ENCODE assay signal across 1 cellular context in the genomic region with DNA sequence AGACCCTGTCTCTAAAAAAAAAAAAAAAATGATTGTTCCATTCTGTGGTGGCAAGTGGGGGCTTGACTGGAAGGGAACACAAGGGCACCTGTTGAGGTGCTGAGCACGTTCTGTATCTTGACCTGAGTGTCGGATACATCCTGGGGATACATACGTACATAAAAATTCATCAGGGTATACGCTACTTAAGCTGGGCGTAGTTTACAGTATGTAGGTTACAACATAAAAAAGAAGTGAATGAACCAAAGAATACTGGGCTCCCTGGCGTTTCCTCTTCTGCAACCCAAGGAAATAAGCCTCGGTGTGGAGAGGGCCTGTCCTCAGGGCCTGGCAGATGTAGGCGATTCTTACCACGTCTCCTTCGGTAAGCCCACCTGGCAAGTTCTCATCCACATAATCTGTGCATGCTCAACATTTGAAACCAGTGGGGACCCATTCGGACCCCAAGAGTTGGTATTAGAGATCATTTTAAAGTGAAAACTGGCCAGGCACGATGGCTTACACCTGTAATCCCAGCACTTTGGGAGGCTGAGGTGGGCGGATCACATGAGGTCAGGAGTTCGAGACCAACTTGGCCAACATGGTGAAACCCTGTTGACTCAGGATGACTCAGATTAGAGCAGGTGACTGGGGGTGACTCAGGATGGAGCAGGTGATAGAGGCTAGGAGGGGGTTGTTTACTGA.
TF ChIP-seq lines count a peak whose summit lies in the region.

No MANE protein-coding gene starts in this region.

TF ChIP-seq in K562, 482 proteins besides CTCF, POLR2A, EP300 and RAD21 (continued from another document and continues in another):
- TF ChIP-seq, protein P1, sequence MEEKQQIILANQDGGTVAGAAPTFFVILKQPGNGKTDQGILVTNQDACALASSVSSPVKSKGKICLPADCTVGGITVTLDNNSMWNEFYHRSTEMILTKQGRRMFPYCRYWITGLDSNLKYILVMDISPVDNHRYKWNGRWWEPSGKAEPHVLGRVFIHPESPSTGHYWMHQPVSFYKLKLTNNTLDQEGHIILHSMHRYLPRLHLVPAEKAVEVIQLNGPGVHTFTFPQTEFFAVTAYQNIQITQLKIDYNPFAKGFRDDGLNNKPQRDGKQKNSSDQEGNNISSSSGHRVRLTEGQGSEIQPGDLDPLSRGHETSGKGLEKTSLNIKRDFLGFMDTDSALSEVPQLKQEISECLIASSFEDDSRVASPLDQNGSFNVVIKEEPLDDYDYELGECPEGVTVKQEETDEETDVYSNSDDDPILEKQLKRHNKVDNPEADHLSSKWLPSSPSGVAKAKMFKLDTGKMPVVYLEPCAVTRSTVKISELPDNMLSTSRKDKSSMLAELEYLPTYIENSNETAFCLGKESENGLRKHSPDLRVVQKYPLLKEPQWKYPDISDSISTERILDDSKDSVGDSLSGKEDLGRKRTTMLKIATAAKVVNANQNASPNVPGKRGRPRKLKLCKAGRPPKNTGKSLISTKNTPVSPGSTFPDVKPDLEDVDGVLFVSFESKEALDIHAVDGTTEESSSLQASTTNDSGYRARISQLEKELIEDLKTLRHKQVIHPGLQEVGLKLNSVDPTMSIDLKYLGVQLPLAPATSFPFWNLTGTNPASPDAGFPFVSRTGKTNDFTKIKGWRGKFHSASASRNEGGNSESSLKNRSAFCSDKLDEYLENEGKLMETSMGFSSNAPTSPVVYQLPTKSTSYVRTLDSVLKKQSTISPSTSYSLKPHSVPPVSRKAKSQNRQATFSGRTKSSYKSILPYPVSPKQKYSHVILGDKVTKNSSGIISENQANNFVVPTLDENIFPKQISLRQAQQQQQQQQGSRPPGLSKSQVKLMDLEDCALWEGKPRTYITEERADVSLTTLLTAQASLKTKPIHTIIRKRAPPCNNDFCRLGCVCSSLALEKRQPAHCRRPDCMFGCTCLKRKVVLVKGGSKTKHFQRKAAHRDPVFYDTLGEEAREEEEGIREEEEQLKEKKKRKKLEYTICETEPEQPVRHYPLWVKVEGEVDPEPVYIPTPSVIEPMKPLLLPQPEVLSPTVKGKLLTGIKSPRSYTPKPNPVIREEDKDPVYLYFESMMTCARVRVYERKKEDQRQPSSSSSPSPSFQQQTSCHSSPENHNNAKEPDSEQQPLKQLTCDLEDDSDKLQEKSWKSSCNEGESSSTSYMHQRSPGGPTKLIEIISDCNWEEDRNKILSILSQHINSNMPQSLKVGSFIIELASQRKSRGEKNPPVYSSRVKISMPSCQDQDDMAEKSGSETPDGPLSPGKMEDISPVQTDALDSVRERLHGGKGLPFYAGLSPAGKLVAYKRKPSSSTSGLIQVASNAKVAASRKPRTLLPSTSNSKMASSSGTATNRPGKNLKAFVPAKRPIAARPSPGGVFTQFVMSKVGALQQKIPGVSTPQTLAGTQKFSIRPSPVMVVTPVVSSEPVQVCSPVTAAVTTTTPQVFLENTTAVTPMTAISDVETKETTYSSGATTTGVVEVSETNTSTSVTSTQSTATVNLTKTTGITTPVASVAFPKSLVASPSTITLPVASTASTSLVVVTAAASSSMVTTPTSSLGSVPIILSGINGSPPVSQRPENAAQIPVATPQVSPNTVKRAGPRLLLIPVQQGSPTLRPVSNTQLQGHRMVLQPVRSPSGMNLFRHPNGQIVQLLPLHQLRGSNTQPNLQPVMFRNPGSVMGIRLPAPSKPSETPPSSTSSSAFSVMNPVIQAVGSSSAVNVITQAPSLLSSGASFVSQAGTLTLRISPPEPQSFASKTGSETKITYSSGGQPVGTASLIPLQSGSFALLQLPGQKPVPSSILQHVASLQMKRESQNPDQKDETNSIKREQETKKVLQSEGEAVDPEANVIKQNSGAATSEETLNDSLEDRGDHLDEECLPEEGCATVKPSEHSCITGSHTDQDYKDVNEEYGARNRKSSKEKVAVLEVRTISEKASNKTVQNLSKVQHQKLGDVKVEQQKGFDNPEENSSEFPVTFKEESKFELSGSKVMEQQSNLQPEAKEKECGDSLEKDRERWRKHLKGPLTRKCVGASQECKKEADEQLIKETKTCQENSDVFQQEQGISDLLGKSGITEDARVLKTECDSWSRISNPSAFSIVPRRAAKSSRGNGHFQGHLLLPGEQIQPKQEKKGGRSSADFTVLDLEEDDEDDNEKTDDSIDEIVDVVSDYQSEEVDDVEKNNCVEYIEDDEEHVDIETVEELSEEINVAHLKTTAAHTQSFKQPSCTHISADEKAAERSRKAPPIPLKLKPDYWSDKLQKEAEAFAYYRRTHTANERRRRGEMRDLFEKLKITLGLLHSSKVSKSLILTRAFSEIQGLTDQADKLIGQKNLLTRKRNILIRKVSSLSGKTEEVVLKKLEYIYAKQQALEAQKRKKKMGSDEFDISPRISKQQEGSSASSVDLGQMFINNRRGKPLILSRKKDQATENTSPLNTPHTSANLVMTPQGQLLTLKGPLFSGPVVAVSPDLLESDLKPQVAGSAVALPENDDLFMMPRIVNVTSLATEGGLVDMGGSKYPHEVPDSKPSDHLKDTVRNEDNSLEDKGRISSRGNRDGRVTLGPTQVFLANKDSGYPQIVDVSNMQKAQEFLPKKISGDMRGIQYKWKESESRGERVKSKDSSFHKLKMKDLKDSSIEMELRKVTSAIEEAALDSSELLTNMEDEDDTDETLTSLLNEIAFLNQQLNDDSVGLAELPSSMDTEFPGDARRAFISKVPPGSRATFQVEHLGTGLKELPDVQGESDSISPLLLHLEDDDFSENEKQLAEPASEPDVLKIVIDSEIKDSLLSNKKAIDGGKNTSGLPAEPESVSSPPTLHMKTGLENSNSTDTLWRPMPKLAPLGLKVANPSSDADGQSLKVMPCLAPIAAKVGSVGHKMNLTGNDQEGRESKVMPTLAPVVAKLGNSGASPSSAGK (IDR thresholded peaks at IDR 0.05), result no peak; the same call in 1 of the 2 replicates
- TF ChIP-seq ZBTB34 (CRISPR knock-in tag; IDR thresholded peaks at IDR 0.05), result no peak
- no peak for TF ChIP-seq ZNF77 (CRISPR knock-in tag; IDR thresholded peaks at IDR 0.05)
- TF ChIP-seq HMG20A (CRISPR knock-in tag; conservative IDR thresholded peaks at IDR 0.05), result no peak
- TF ChIP-seq PBX2 (CRISPR knock-in tag; IDR thresholded peaks at IDR 0.05; ENCODE audit: low read depth), result no peak
- no peak for TF ChIP-seq PBX2 (tag; conservative IDR thresholded peaks at IDR 0.05; ENCODE audit: low read depth)
- TF ChIP-seq TRIM25 (IDR thresholded peaks at IDR 0.05; ENCODE audit: borderline replicate concordance), result no peak
- no peak for TF ChIP-seq ZNF121 (CRISPR knock-in tag; conservative IDR thresholded peaks at IDR 0.05)
- TF ChIP-seq PYGO2 (tag; IDR thresholded peaks at IDR 0.05), result no peak
- no peak for TF ChIP-seq ZNF445 (CRISPR knock-in tag; IDR thresholded peaks at IDR 0.05; ENCODE audit: low read depth)
- TF ChIP-seq NCOA4 (IDR thresholded peaks at IDR 0.05; ENCODE audit: partially characterized antibody), result no peak
- TF ChIP-seq POLR2AphosphoS5 (IDR thresholded peaks at IDR 0.05; ENCODE audit: control insufficient read depth, insufficient read depth, low read depth, low read length), result no peak
- TF ChIP-seq ZNF282 (CRISPR knock-in tag; IDR thresholded peaks at IDR 0.05), result no peak
- TF ChIP-seq TAF15 (IDR thresholded peaks at IDR 0.05; ENCODE audit: low read depth, low read length), result no peak
- peak; percentile 89 for TF ChIP-seq ZNF584 (CRISPR knock-in tag; IDR thresholded peaks at IDR 0.05; ENCODE audit: low read depth)
- no peak for TF ChIP-seq ZFP36 (IDR thresholded peaks at IDR 0.05; ENCODE audit: low read depth, low read length, partially characterized antibody)
- peak; percentile 97 for TF ChIP-seq TOE1 (IDR thresholded peaks at IDR 0.05; ENCODE audit: borderline replicate concordance)
- no peak for TF ChIP-seq TOE1 (CRISPR knock-in tag; IDR thresholded peaks at IDR 0.05; ENCODE audit: borderline replicate concordance, low read depth)
- TF ChIP-seq, protein P2, sequence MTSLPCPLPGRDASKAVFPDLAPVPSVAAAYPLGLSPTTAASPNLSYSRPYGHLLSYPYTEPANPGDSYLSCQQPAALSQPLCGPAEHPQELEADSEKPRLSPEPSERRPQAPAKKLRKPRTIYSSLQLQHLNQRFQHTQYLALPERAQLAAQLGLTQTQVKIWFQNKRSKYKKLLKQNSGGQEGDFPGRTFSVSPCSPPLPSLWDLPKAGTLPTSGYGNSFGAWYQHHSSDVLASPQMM (CRISPR knock-in tag; IDR thresholded peaks at IDR 0.05), result no peak
- TF ChIP-seq TEAD2 (tag; IDR thresholded peaks at IDR 0.05), result no peak
- no peak for TF ChIP-seq CBFB (CRISPR knock-in tag; IDR thresholded peaks at IDR 0.05)
- no peak for TF ChIP-seq NFYB (IDR thresholded peaks at IDR 0.05; ENCODE audit: extremely low read depth, insufficient read length)
- TF ChIP-seq TEAD4 (IDR thresholded peaks at IDR 0.05; ENCODE audit: low read length), result no peak
- TF ChIP-seq TEAD4 (CRISPR knock-in tag; IDR thresholded peaks at IDR 0.05; ENCODE audit: borderline replicate concordance), result no peak
- 0 out of 2 replicates have a peak, but pooled peaks have one; percentile 42 for TF ChIP-seq LCOR (CRISPR knock-in tag; IDR thresholded peaks at IDR 0.05)
- no peak for TF ChIP-seq PHTF2 (CRISPR knock-in tag; IDR thresholded peaks at IDR 0.05)
- TF ChIP-seq IFI16 (CRISPR knock-in tag; IDR thresholded peaks at IDR 0.05), result no peak
- no peak for TF ChIP-seq TBL1XR1 (IDR thresholded peaks at IDR 0.05; ENCODE audit: low read length in 2 of 2)
- no peak for TF ChIP-seq ZKSCAN3 (CRISPR knock-in tag; IDR thresholded peaks at IDR 0.05)
- no peak for TF ChIP-seq DACH1 (IDR thresholded peaks at IDR 0.05; ENCODE audit: partially characterized antibody)
- 0 out of 2 replicates have a peak, but pooled peaks have one; percentile 2 for TF ChIP-seq ZNF644 (tag; IDR thresholded peaks at IDR 0.05; ENCODE audit: low read depth)
- TF ChIP-seq TSC22D4 (tag; IDR thresholded peaks at IDR 0.05), result no peak
- no peak for TF ChIP-seq RBM15 (IDR thresholded peaks at IDR 0.05; ENCODE audit: insufficient read depth, low read length)
- no peak for TF ChIP-seq ZNF778 (CRISPR knock-in tag; IDR thresholded peaks at IDR 0.05)
- no peak for TF ChIP-seq SFPQ (IDR thresholded peaks at IDR 0.05; ENCODE audit: low read depth, low read length)
- TF ChIP-seq RBM34 (IDR thresholded peaks at IDR 0.05; ENCODE audit: borderline replicate concordance, insufficient read depth, low read length), result no peak
- TF ChIP-seq BCL6 (CRISPR knock-in tag; IDR thresholded peaks at IDR 0.05), result no peak
- TF ChIP-seq KDM1A (IDR thresholded peaks at IDR 0.05), result peak; percentile 91 to 92
- no peak for TF ChIP-seq XRCC3 (IDR thresholded peaks at IDR 0.05)
